ENCODE assay signal across 8 cellular contexts in the genomic region with DNA sequence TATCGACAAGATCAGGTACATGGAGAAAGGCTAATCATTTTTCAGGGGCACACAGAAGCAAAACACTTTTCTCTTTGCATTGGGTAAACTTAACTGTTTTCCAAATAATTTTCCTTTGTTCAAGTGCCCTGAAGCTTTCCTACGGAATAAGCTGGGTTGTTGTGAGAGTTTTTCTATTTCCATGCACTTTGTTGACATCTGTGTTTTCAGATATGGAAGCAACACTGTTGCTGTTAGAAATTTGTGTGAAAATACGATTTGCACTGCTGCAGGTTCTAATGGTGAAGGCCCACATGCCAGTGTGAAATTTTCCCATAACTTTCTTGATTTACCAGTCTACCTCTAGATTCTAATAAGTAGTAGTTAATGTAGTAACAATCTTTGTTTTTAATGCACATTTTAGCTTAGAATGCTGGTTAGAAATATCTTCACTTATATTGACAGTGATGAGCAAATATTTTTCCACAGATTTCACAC. TPM values are rescaled to one million over a fixed set of nuclear protein-coding genes. Genes with fewer than 3 reads are reported as not detected.
DNase-seq lines count a peak whose midpoint lies in the region; ATAC-seq and TF ChIP-seq lines count a peak whose summit lies in the region.

No MANE protein-coding gene starts in this region.

- CTCF ChIA-PET in activated naive CD4-positive, alpha-beta T cell treated with anti-CD3 and anti-CD28 coated beads, Interleukin-2, amount 10 ng/mL, durations not matched to agents 7 days and 5 days (lab: Charles Lee): interaction anchor here (0.7 to 1.0 kb wide), 2 partner anchors 16 to 64 kb away, joined by 3 read pairs; no protein-coding TSS in a partner anchor
- CTCF ChIA-PET in mammary epithelial cell (lab: Charles Lee; ENCODE audit: low non-redundant PET): interaction anchor here (1.0 kb wide), 1 partner anchor 85 kb away, joined by 3 read pairs; no protein-coding TSS in a partner anchor

- intact Hi-C loops in mammary epithelial cell (cut with micrococcal nuclease): no loop called here

- no peak for TF ChIP-seq POLR2A in upper lobe of left lung (IDR thresholded peaks at IDR 0.05)

- H3K9ac ChIP-seq in mammary epithelial cell (ENCODE audit: insufficient read depth, low read length): peak overlapping the region; percentile 30

- H3K4me1 ChIP-seq in mammary epithelial cell (ENCODE audit: insufficient read depth, low read length) (peaks cover 44% of the 10 kb centered on the region), mesodermal cell (ENCODE audit: control insufficient read depth, insufficient read depth, low read length, poor library complexity, severe bottlenecking) (peaks cover 13% of the 10 kb centered on the region), upper lobe of left lung (peaks cover 56 to 67% (median 63%) of the 10 kb centered on the region in 4 donors)

- peak overlapping the region; percentile 91 for H3K27ac Mint-ChIP-seq in activated naive CD4-positive, alpha-beta T cell treated with anti-CD3 and anti-CD28 coated beads, Interleukin-2, amount 10 ng/mL, durations not matched to agents 7 days and 5 days

- peak overlapping the region; percentile 86 for H3K4me2 ChIP-seq in mammary epithelial cell (ENCODE audit: insufficient read depth, low read depth, low read length)

- H3K27me3 ChIP-seq in mammary epithelial cell (ENCODE audit: insufficient read depth, low read length) (no peaks in the 10 kb centered on the region), upper lobe of left lung (no peaks in the 10 kb centered on the region)

- H3K4me3 ChIP-seq in mammary epithelial cell (replicated peaks in 1 of 3; ENCODE audit: insufficient read depth in 1 of 3, low read depth in 2 of 3, low read length in 3 of 3) (peak overlapping the region; percentile 64 to 83 (median 69)), mesodermal cell (ENCODE audit: extremely low read depth, insufficient read depth, low read length, poor library complexity, severe bottlenecking) (peak overlapping the region; percentile 54), upper lobe of left lung (peak overlapping the region in 3 of 4 donors; percentile 44 to 60 (median 48))

- 0% methylated on average over 3 of the region's 3 CpGs for WGBS in mammary epithelial cell (ENCODE audit: low coverage, missing lambda C conversion rate)
- WGBS in mesodermal cell (ENCODE audit: insufficient coverage in 2 of 2), 2 experiments: 0 to 13% methylated on average over 1 of the region's 3 CpGs
- 15 to 17% methylated on average over 3 of the region's 3 CpGs for WGBS in upper lobe of left lung, 2 donors

- peaks cover 31% of the 10 kb centered on the region for H3K36me3 Mint-ChIP-seq in activated naive CD4-positive, alpha-beta T cell treated with anti-CD3 and anti-CD28 coated beads, Interleukin-2, amount 10 ng/mL, durations not matched to agents 7 days and 5 days

- peak overlapping the region; percentile 55 for H3K27ac ChIP-seq in mammary epithelial cell (ENCODE audit: insufficient read depth, low read depth, low read length)
- peak overlapping the region; percentile 89 for H3K27ac ChIP-seq in mesodermal cell (ENCODE audit: low read depth, low read length, severe bottlenecking)
- H3K27ac ChIP-seq in upper lobe of left lung: peak overlapping the region; percentile 62 to 85 (median 84)

- TF ChIP-seq EP300 in upper lobe of left lung (IDR thresholded peaks at IDR 0.05): no peak

- H3K9me3 ChIP-seq in mammary epithelial cell (replicated peaks; ENCODE audit: insufficient read depth, low read length) (no peaks in the 10 kb centered on the region), mesodermal cell (ENCODE audit: control insufficient read depth, low read length) (no peaks in the 10 kb centered on the region), upper lobe of left lung (no peaks in the 10 kb centered on the region)

- H3K27me3 Mint-ChIP-seq in activated naive CD4-positive, alpha-beta T cell treated with anti-CD3 and anti-CD28 coated beads, Interleukin-2, amount 10 ng/mL, durations not matched to agents 7 days and 5 days: no peaks in the 10 kb centered on the region

- no peak for DNase-seq in activated naive CD4-positive, alpha-beta T cell treated with anti-CD3 and anti-CD28 coated beads, Interleukin-2, amount 10 ng/mL, durations not matched to agents 7 days and 5 days
- DNase-seq in activated naive CD4-positive, alpha-beta T cell treated with Interleukin-2 at 50 U/mL for 16 hours: no peak
- no peak for DNase-seq in mammary epithelial cell
- no peak for DNase-seq in upper lobe of left lung
- DNase-seq in NCI-H128 (lab: John Stamatoyannopoulos, UW; ENCODE audit: unreplicated experiment): no peak
- DNase-seq in AML-193 (lab: John Stamatoyannopoulos, UW): no peak
- no peak for DNase-seq in NCI-H446 (lab: John Stamatoyannopoulos, UW)

- no TSS peak for BruUV-seq in mammary epithelial cell (replicated peaks; lab: Mats Ljungman, UMichigan)

- H3K36me3 ChIP-seq in mammary epithelial cell (ENCODE audit: insufficient read depth, low read length) (peaks cover 6% of the 10 kb centered on the region), mesodermal cell (ENCODE audit: control insufficient read depth, insufficient read depth, low read length) (peaks cover 4% of the 10 kb centered on the region), upper lobe of left lung (no peaks in the 10 kb centered on the region)

- in situ Hi-C loops in mammary epithelial cell (cut with MboI; ENCODE audit: low sequenced_read_pairs in 2 of 2): no loop called here

- no peaks in the 10 kb centered on the region for H4K20me1 ChIP-seq in mammary epithelial cell (ENCODE audit: insufficient read depth, low read length)

- H3K9me3 Mint-ChIP-seq in activated naive CD4-positive, alpha-beta T cell treated with anti-CD3 and anti-CD28 coated beads, Interleukin-2, amount 10 ng/mL, durations not matched to agents 7 days and 5 days: no peaks in the 10 kb centered on the region

- TF ChIP-seq CTCF in mammary epithelial cell (conservative IDR thresholded peaks at IDR 0.05 in 1 of 2, IDR thresholded peaks at IDR 0.05 in 1 of 2; ENCODE audit: extremely low read depth in 1 of 2, insufficient read depth in 1 of 2, low read depth in 1 of 2, low read length in 2 of 2) (no peak), upper lobe of left lung (IDR thresholded peaks at IDR 0.05) (no peak)

- dilution Hi-C loops in mammary epithelial cell (cut with HindIII; ENCODE audit: low sequenced_read_pairs): no loop called here

- H2AFZ ChIP-seq in mammary epithelial cell (ENCODE audit: low read depth, low read length): no peak overlapping the region

- H3K79me2 ChIP-seq in mammary epithelial cell (ENCODE audit: insufficient read depth, low read length): peaks cover 88% of the 10 kb centered on the region

- H3K4me1 Mint-ChIP-seq in activated naive CD4-positive, alpha-beta T cell treated with anti-CD3 and anti-CD28 coated beads, Interleukin-2, amount 10 ng/mL, durations not matched to agents 7 days and 5 days: peaks cover 59% of the 10 kb centered on the region

- peak overlapping the region; percentile 86 for H3K4me3 Mint-ChIP-seq in activated naive CD4-positive, alpha-beta T cell treated with anti-CD3 and anti-CD28 coated beads, Interleukin-2, amount 10 ng/mL, durations not matched to agents 7 days and 5 days

- ATAC-seq in upper lobe of left lung (ENCODE audit: low FRiP score in 2 of 2): no peak

RNA-seq across cellular contexts. Expression of a gene that starts 18.3 kb away (rescaled TPM):
- total RNA-seq in mammary epithelial cell: 10 to 100 TPM; 32.0 to 48.7 TPM
- polyA plus RNA-seq in mammary epithelial cell: 57.0 TPM
- polyA minus RNA-seq in mammary epithelial cell: 26.7 TPM
- polyA plus RNA-seq in mesodermal cell (2013, experiment 1 of 2): 44.9 TPM
- 35.5 TPM for polyA plus RNA-seq in mesodermal cell (2013, experiment 2 of 2)
- total RNA-seq in upper lobe of left lung: 10 to 100 TPM; 40.0 to 73.3 (median 50.9) TPM

RNA-seq across cellular contexts. Expression of a gene that starts 44.4 kb away (rescaled TPM):
- total RNA-seq in mammary epithelial cell (10 to 100 TPM in 1 of 2 donors, 1 to 10 TPM in 1; 7.7 to 16.5 TPM), upper lobe of left lung (1 to 10 TPM; 2.7 to 9.9 (median 3.5) TPM)
- polyA plus RNA-seq in mammary epithelial cell: 3.0 TPM
- 9.1 TPM for polyA minus RNA-seq in mammary epithelial cell
- polyA plus RNA-seq in mesodermal cell (2013, experiment 1 of 2): 8.8 TPM
- polyA plus RNA-seq in mesodermal cell (2013, experiment 2 of 2): 8.2 TPM
